In genomic region chr1:13731897-13732296, GRCh38 we compare ENCODE assay signal across 12 cellular contexts. TPM values are rescaled to one million over a fixed set of nuclear protein-coding genes. Genes with fewer than 3 reads are reported as not detected.
DNase-seq lines count a peak whose midpoint lies in the region; ATAC-seq and TF ChIP-seq lines count a peak whose summit lies in the region.
"Had no signal": no experiment of that assay in that cellular context is flagged by ENCODE, and none has a peak within 500 bp of the region (broad histone marks: within the 10 kb centered on the region; RNA-seq: fewer than 3 reads in every experiment).

No MANE protein-coding gene starts in this region.

- H3K36me3 Mint-ChIP-seq in activated T-cell treated with anti-CD3 and anti-CD28 coated beads, Interleukin-2, amount 50 U/mL, for 72 hours (ENCODE audit: insufficient read depth in 2 of 2), result peaks cover 2 to 5% of the 10 kb centered on the region in 2 donors
- H3K36me3 Mint-ChIP-seq in central memory CD8-positive, alpha-beta T cell (ENCODE audit: insufficient read depth), result peaks cover 7% of the 10 kb centered on the region
- H3K36me3 Mint-ChIP-seq in stimulated activated naive B cell treated with anti-CD40 and anti-IgM and Interleukin-4, amounts not matched to agents 10 μg/mL and 1 μg/mL and 100 μg/mL, for 72 hours, result peaks cover 16 to 46% of the 10 kb centered on the region in 2 donors

- no peaks in the 10 kb centered on the region for H4K20me1 ChIP-seq in OCI-LY7 (ENCODE audit: insufficient read depth, low read length)

- peak overlapping the region; percentile 82 to 97 for H3K4me3 Mint-ChIP-seq in activated T-cell treated with anti-CD3 and anti-CD28 coated beads, Interleukin-2, amount 50 U/mL, for 72 hours
- peak overlapping the region; percentile 71 for H3K4me3 Mint-ChIP-seq in central memory CD8-positive, alpha-beta T cell
- peak overlapping the region; percentile 48 to 87 for H3K4me3 Mint-ChIP-seq in stimulated activated naive B cell treated with anti-CD40 and anti-IgM and Interleukin-4, amounts not matched to agents 10 μg/mL and 1 μg/mL and 100 μg/mL, for 72 hours

- H3K9me3 Mint-ChIP-seq in activated T-cell treated with anti-CD3 and anti-CD28 coated beads, Interleukin-2, amount 50 U/mL, for 72 hours, result no peaks in the 10 kb centered on the region
- H3K9me3 Mint-ChIP-seq in central memory CD8-positive, alpha-beta T cell, result no peaks in the 10 kb centered on the region
- no peaks in the 10 kb centered on the region for H3K9me3 Mint-ChIP-seq in stimulated activated naive B cell treated with anti-CD40 and anti-IgM and Interleukin-4, amounts not matched to agents 10 μg/mL and 1 μg/mL and 100 μg/mL, for 72 hours

- no peaks in the 10 kb centered on the region for H3K27me3 Mint-ChIP-seq in activated T-cell treated with anti-CD3 and anti-CD28 coated beads, Interleukin-2, amount 50 U/mL, for 72 hours (ENCODE audit: low read depth)
- no peaks in the 10 kb centered on the region for H3K27me3 Mint-ChIP-seq in central memory CD8-positive, alpha-beta T cell
- no peaks in the 10 kb centered on the region for H3K27me3 Mint-ChIP-seq in stimulated activated naive B cell treated with anti-CD40 and anti-IgM and Interleukin-4, amounts not matched to agents 10 μg/mL and 1 μg/mL and 100 μg/mL, for 72 hours

- H3K4me1 ChIP-seq in OCI-LY7 (ENCODE audit: insufficient read depth, low read length, poor library complexity, severe bottlenecking), result peaks cover 95% of the 10 kb centered on the region
- H3K4me1 ChIP-seq: SJSA1 had no signal

- intact Hi-C loops in OCI-LY7 (cut with micrococcal nuclease; ENCODE audit: unreplicated experiment), result loop anchor here (1.0 to 5.0 kb wide), 3 partner anchors 17 to 65 kb away; no protein-coding TSS in a partner anchor

- H3K9me2 ChIP-seq in OCI-LY7 (ENCODE audit: insufficient read depth, low read length), result no peaks in the 10 kb centered on the region

- no peak for ATAC-seq in activated T-cell treated with anti-CD3 and anti-CD28 coated beads, Interleukin-2, amount 50 U/mL, for 72 hours (replicated peaks in 1 of 2)
- no peak for ATAC-seq in central memory CD8-positive, alpha-beta T cell (replicated peaks; ENCODE audit: extremely low read depth, poor library complexity, severe bottlenecking)
- ATAC-seq in stimulated activated naive B cell treated with anti-CD40 and anti-IgM and Interleukin-4, amounts not matched to agents 10 μg/mL and 1 μg/mL and 100 μg/mL, for 72 hours (replicated peaks), result no peak

- H3K79me2 ChIP-seq in OCI-LY7 (ENCODE audit: insufficient read depth, low read depth, low read length), result peaks cover 63% of the 10 kb centered on the region; the same call in 1 of the 2 replicates

- H2AFZ ChIP-seq in OCI-LY7 (ENCODE audit: low read length), result no peak overlapping the region; the same call in 1 of the 2 replicates

- peak overlapping the region; percentile 83 for H3K4me2 ChIP-seq in OCI-LY7 (ENCODE audit: low read length)

- H3K4me1 Mint-ChIP-seq in activated T-cell treated with anti-CD3 and anti-CD28 coated beads, Interleukin-2, amount 50 U/mL, for 72 hours (ENCODE audit: low read depth), result peaks cover 80% of the 10 kb centered on the region
- H3K4me1 Mint-ChIP-seq in central memory CD8-positive, alpha-beta T cell, result peaks cover 71% of the 10 kb centered on the region
- peaks cover 42 to 82% of the 10 kb centered on the region in 2 donors for H3K4me1 Mint-ChIP-seq in stimulated activated naive B cell treated with anti-CD40 and anti-IgM and Interleukin-4, amounts not matched to agents 10 μg/mL and 1 μg/mL and 100 μg/mL, for 72 hours

- POLR2A ChIA-PET in OCI-LY7 (lab: Charles Lee), result interaction anchor here (0.7 to 5.9 kb wide), 9 partner anchors 9 to 309 kb away, joined by 3 to 43 read pairs (median 6); no protein-coding TSS in a partner anchor

- CTCF ChIA-PET in OCI-LY7 (lab: Charles Lee; ENCODE audit: unreplicated experiment), result no interaction called here

- H3K27ac Mint-ChIP-seq in activated T-cell treated with anti-CD3 and anti-CD28 coated beads, Interleukin-2, amount 50 U/mL, for 72 hours, result peak overlapping the region; percentile 98
- peak overlapping the region; percentile 93 for H3K27ac Mint-ChIP-seq in central memory CD8-positive, alpha-beta T cell (ENCODE audit: low read depth)
- H3K27ac Mint-ChIP-seq in stimulated activated naive B cell treated with anti-CD40 and anti-IgM and Interleukin-4, amounts not matched to agents 10 μg/mL and 1 μg/mL and 100 μg/mL, for 72 hours, result peak overlapping the region; percentile 97

- TF ChIP-seq CTCF in OCI-LY7 (conservative IDR thresholded peaks at IDR 0.05; ENCODE audit: low read length), result no peak

- peak overlapping the region; percentile 99 for H3K27ac ChIP-seq in OCI-LY7 (ENCODE audit: low read depth, low read length, poor library complexity, severe bottlenecking)
- H3K27ac ChIP-seq: SJSA1 had no signal

- BruUV-seq in OCI-LY7 (replicated peaks; lab: Mats Ljungman, UMichigan), result no TSS peak

- H3K36me3 ChIP-seq in OCI-LY7 (ENCODE audit: insufficient read depth, low read length), result peaks cover 26% of the 10 kb centered on the region; the same call in 1 of the 2 replicates
- H3K36me3 ChIP-seq: SJSA1 had no signal

- no peaks in the 10 kb centered on the region for H3K9me3 ChIP-seq in OCI-LY7 (ENCODE audit: low read length)
- H3K9me3 ChIP-seq: SJSA1 had no signal

- H3K4me3 ChIP-seq in OCI-LY7 (ENCODE audit: low read depth, low read length, poor library complexity, severe bottlenecking), result peak overlapping the region; percentile 64
- H3K4me3 ChIP-seq: SJSA1 had no signal

- DNase-seq in activated T-cell treated with anti-CD3 and anti-CD28 coated beads, Interleukin-2, amount 50 U/mL, for 72 hours, result no peak
- DNase-seq in activated T-cell treated with anti-CD3 and anti-CD28 coated beads, Interleukin-2, amount 50 U/mL, for 48 hours, result no peak
- DNase-seq in OCI-LY7 (ENCODE audit: low spot score) (peak; percentile 39), putamen (ENCODE audit: low spot score) (no peak), cortex of kidney (lab: John Stamatoyannopoulos, UW) (no peak), glomerular visceral epithelial cell (ENCODE audit: extremely low spot score) (no peak)
- DNase-seq in central memory CD8-positive, alpha-beta T cell (ENCODE audit: low spot score in 2 of 2), result no peak
- DNase-seq in stimulated activated naive B cell treated with anti-CD40 and anti-IgM and Interleukin-4, amounts not matched to agents 10 μg/mL and 1 μg/mL and 100 μg/mL, for 72 hours, result no peak
- DNase-seq: NCI-H1048; NK-92 treated with Interleukin-12 subunit alpha and Interleukin-12 subunit beta, amount 100 ng/mL, for 24 hours; substantia nigra had no signal

RNA-seq across cellular contexts. Expression of gene PRDM2, which starts 31.9 kb away (rescaled TPM):
- total RNA-seq in activated T-cell treated with anti-CD3 and anti-CD28 coated beads, Interleukin-2, amount 50 U/mL, for 72 hours, result 10 to 100 TPM; 61.9 to 65.8 TPM
- 38.7 and 47.6 TPM in 2 replicates for total RNA-seq in OCI-LY7 (2014; rRNA removed; shearing (Covaris generic))
- 98.2 and 109 TPM in 2 replicates for total RNA-seq in OCI-LY7 (2022)
